23 cellular contexts compared by ENCODE assay signal in genomic region chr5:88664630-88665029, GRCh38.
DNase-seq lines count a peak whose midpoint lies in the region; ATAC-seq, FAIRE-seq and TF ChIP-seq lines count a peak whose summit lies in the region.
"Had no signal": no experiment of that assay in that cellular context is flagged by ENCODE, and none has a peak within 500 bp of the region (broad histone marks: within the 10 kb centered on the region; RNA-seq: fewer than 3 reads in every experiment).

No MANE protein-coding gene starts in this region.

- H3K4me3 Mint-ChIP-seq in astrocyte (ENCODE audit: unreplicated experiment) = no peak overlapping the region
- H3K4me3 Mint-ChIP-seq: activated naive CD4-positive, alpha-beta T cell treated with anti-CD3 and anti-CD28 coated beads for 36 hours; CD8-positive, alpha-beta memory T cell; dendritic cell treated with granulocyte-macrophage colony-stimulating factor and Interleukin-4, amounts not matched to agents 40 ng/mL and 50 ng/mL, for 4 days had no signal

- H3K9me3 Mint-ChIP-seq in astrocyte (ENCODE audit: unreplicated experiment) = no peaks in the 10 kb centered on the region
- H3K9me3 Mint-ChIP-seq: activated naive CD4-positive, alpha-beta T cell treated with anti-CD3 and anti-CD28 coated beads for 36 hours; dendritic cell treated with granulocyte-macrophage colony-stimulating factor and Interleukin-4, amounts not matched to agents 40 ng/mL and 50 ng/mL, for 4 days had no signal

- H3K27me3 Mint-ChIP-seq in astrocyte (ENCODE audit: low read depth, unreplicated experiment) = peaks cover 31% of the 10 kb centered on the region

- no peaks in the 10 kb centered on the region for H3K36me3 Mint-ChIP-seq in astrocyte (ENCODE audit: low read depth, unreplicated experiment)

- ATAC-seq in GM18858 (IDR thresholded peaks at IDR 0.05; ENCODE audit: unreplicated experiment) = no peak
- ATAC-seq: esophagus mucosa; naive thymus-derived CD4-positive, alpha-beta T cell had no signal

- no peak for TF ChIP-seq CTCF in astrocyte (IDR thresholded peaks at IDR 0.05; ENCODE audit: insufficient read depth, low read depth, low read length)
- no peak for TF ChIP-seq CTCF in GM13976 (IDR thresholded peaks at IDR 0.05; ENCODE audit: borderline replicate concordance, control extremely low read depth, extremely low read depth, insufficient read depth, missing control alignments)

- H3K27me3 ChIP-seq in H7 (ENCODE audit: control insufficient read depth, insufficient read depth, low read length) = peaks cover 81% of the 10 kb centered on the region
- H3K27me3 ChIP-seq in astrocyte (ENCODE audit: insufficient read depth, low read length) = peaks cover 5% of the 10 kb centered on the region

- peaks cover 38% of the 10 kb centered on the region for H3K4me1 ChIP-seq in astrocyte (ENCODE audit: insufficient read depth, low read length)
- H3K4me1 ChIP-seq: prostate gland had no signal

- H3K4me2 ChIP-seq in astrocyte (ENCODE audit: low read length) = peak overlapping the region; percentile 91
- H3K4me2 ChIP-seq: smooth muscle cell had no signal

- H4K20me1 ChIP-seq in astrocyte (ENCODE audit: insufficient read depth, low read length) = no peaks in the 10 kb centered on the region

- peak overlapping the region; percentile 85 for H3K27ac ChIP-seq in astrocyte (ENCODE audit: low read depth, low read length)
- H3K27ac ChIP-seq: ascending aorta, prostate gland, thoracic aorta had no signal

- peaks cover 74% of the 10 kb centered on the region for H3K79me2 ChIP-seq in astrocyte (ENCODE audit: insufficient read depth, low read length)

- H3K4me3 ChIP-seq in H7 (ENCODE audit: insufficient read depth, low read depth, low read length) = no peak overlapping the region
- H3K4me3 ChIP-seq in astrocyte (ENCODE audit: insufficient read depth, low read depth, low read length) = no peak overlapping the region
- H3K4me3 ChIP-seq: ascending aorta, prostate gland, smooth muscle cell, thoracic aorta had no signal

- no peak overlapping the region for H3K27ac Mint-ChIP-seq in astrocyte (ENCODE audit: unreplicated experiment)
- H3K27ac Mint-ChIP-seq: activated naive CD4-positive, alpha-beta T cell treated with anti-CD3 and anti-CD28 coated beads for 36 hours; CD8-positive, alpha-beta memory T cell; dendritic cell treated with granulocyte-macrophage colony-stimulating factor and Interleukin-4, amounts not matched to agents 40 ng/mL and 50 ng/mL, for 4 days; naive thymus-derived CD4-positive, alpha-beta T cell had no signal

- no peak for FAIRE-seq in astrocyte (lab: Jason Lieb, UNC)

- peaks cover 13% of the 10 kb centered on the region for H3K4me1 Mint-ChIP-seq in astrocyte (ENCODE audit: low read depth, unreplicated experiment)

- no peaks in the 10 kb centered on the region for H3K9me3 ChIP-seq in astrocyte (ENCODE audit: insufficient read depth, low read depth, low read length)
- H3K9me3 ChIP-seq: ascending aorta, prostate gland, thoracic aorta had no signal

- peak; percentile 41 for DNase-seq in H7
- peak in 2 of 3 experiments; percentile 6 to 71 for DNase-seq in NCI-H1417 (lab: John Stamatoyannopoulos, UW)
- DNase-seq in astrocyte (ENCODE audit: low read depth) = no peak
- DNase-seq in left kidney (ENCODE audit: low read depth, low spot score) = peak; percentile 29
- DNase-seq in NCI-H1436 treated with DMSO at 0.1 percent for 48 hours (lab: John Stamatoyannopoulos, UW) = no peak
- DNase-seq in effector CD4-positive, alpha-beta T cell = no peak
- DNase-seq in GM13976 (ENCODE audit: low spot score) = no peak
- DNase-seq: activated CD4-positive, alpha-beta T cell treated with anti-CD3 and anti-CD28 coated beads, Interleukin-2, amount 50 U/mL, for 48 hours; activated naive CD4-positive, alpha-beta T cell treated with anti-CD3 and anti-CD28 coated beads for 36 hours; CD8-positive, alpha-beta memory T cell; GOT3; KG1; mammary epithelial cell; naive thymus-derived CD4-positive, alpha-beta T cell; NCI-H187 treated with DMSO at 0.1 percent for 48 hours; T-helper 1 cell had no signal

- peak overlapping the region; percentile 87 for H3K9ac ChIP-seq in astrocyte (ENCODE audit: low read length)

- in situ Hi-C loops in GM13976 (cut with MboI; ENCODE audit: low sequenced_read_pairs, unreplicated experiment) = no loop called here

- H3K36me3 ChIP-seq in H7 (replicated peaks; ENCODE audit: control insufficient read depth, insufficient read depth, low read length) (no peaks in the 10 kb centered on the region), astrocyte (ENCODE audit: insufficient read depth, low read length) (peaks cover 2% of the 10 kb centered on the region)
- H3K36me3 ChIP-seq: ascending aorta, prostate gland, thoracic aorta had no signal

- H2AFZ ChIP-seq in astrocyte (ENCODE audit: low read depth, low read length) = no peak overlapping the region

Comparison
In these comparisons a context has a peak if more than half of its experiments do, and no peak if none do; other contexts are left out.
1. DNase-seq: peak in H7 (single experiment), NCI-H1417 (2 of 3) and left kidney (single experiment); none in astrocyte (single experiment), NCI-H1436 treated with DMSO at 0.1 percent for 48 hours (single experiment), effector CD4-positive, alpha-beta T cell (single experiment) and GM13976 (single experiment).